24 cellular contexts compared by ENCODE assay signal in genomic region chr3:9696480-9697220, GRCh38. TPM values are rescaled to one million over a fixed set of nuclear protein-coding genes. Genes with fewer than 3 reads are reported as not detected.
DNase-seq lines count a peak whose midpoint lies in the region; ATAC-seq and TF ChIP-seq lines count a peak whose summit lies in the region.
"Had no signal": no experiment of that assay in that cellular context is flagged by ENCODE, and none has a peak within 500 bp of the region (broad histone marks: within the 10 kb centered on the region; RNA-seq: fewer than 3 reads in every experiment).

No MANE protein-coding gene starts in this region.

- H3K4me3 ChIP-seq in heart left ventricle (no peak overlapping the region), right atrium auricular region (no peak overlapping the region)
- H3K4me3 ChIP-seq: BLaER1, PC-9 had no signal

- CTCF ChIA-PET in activated CD8-positive, alpha-beta memory T cell treated with anti-CD3 and anti-CD28 coated beads, Interleukin-2, amount 10 ng/mL, durations not matched to agents 7 days and 5 days (lab: Charles Lee): no interaction called here

- H3K27ac Mint-ChIP-seq in neural crest cell (ENCODE audit: unreplicated experiment): peak overlapping the region; percentile 67
- H3K27ac Mint-ChIP-seq in activated CD8-positive, alpha-beta memory T cell treated with anti-CD3 and anti-CD28 coated beads, Interleukin-2, amount 10 ng/mL, durations not matched to agents 7 days and 5 days: no peak overlapping the region

- WGBS in heart left ventricle, 4 donors: 37 to 58% (median 47%) methylated on average over 5 of the region's 5 CpGs

- ATAC-seq in heart left ventricle: peak in 3 of 4 donors; percentile 15 to 43 (median 42)
- ATAC-seq in activated CD8-positive, alpha-beta memory T cell treated with anti-CD3 and anti-CD28 coated beads, Interleukin-2, amount 10 ng/mL, durations not matched to agents 7 days and 5 days: no peak
- ATAC-seq: HepG2 had no signal

- DNase-seq in heart left ventricle (no peak), right atrium auricular region (ENCODE audit: low spot score) (no peak), neural crest cell (ENCODE audit: low read depth, low spot score) (no peak), SHP77 (lab: John Stamatoyannopoulos, UW) (no peak)
- no peak for DNase-seq in effector CD4-positive, alpha-beta T cell
- DNase-seq in activated CD8-positive, alpha-beta memory T cell treated with anti-CD3 and anti-CD28 coated beads, Interleukin-2, amount 10 ng/mL, durations not matched to agents 7 days and 5 days: no peak
- DNase-seq: CD4-positive, CD25-positive, alpha-beta regulatory T cell; Kasumi-1; NCI-H1092 treated with DMSO at 0.1 percent for 48 hours; NCI-H1436 treated with DMSO at 0.1 percent for 48 hours; NCI-H187 treated with DMSO at 0.1 percent for 48 hours; NCI-H2171 treated with DMSO at 0.1 percent for 48 hours; NCI-H446; NCI-H524 treated with DMSO at 0.1 percent for 48 hours; NCI-H774; PC-9; SHP77 treated with DMSO at 0.1 percent for 48 hours had no signal

- H3K36me3 Mint-ChIP-seq in neural crest cell (ENCODE audit: low read depth): no peaks in the 10 kb centered on the region
- H3K36me3 Mint-ChIP-seq in activated CD8-positive, alpha-beta memory T cell treated with anti-CD3 and anti-CD28 coated beads, Interleukin-2, amount 10 ng/mL, durations not matched to agents 7 days and 5 days: peaks cover 3% of the 10 kb centered on the region

- no peak overlapping the region for H3K4me3 Mint-ChIP-seq in neural crest cell
- H3K4me3 Mint-ChIP-seq in activated CD8-positive, alpha-beta memory T cell treated with anti-CD3 and anti-CD28 coated beads, Interleukin-2, amount 10 ng/mL, durations not matched to agents 7 days and 5 days: no peak overlapping the region
- H3K4me3 Mint-ChIP-seq: CD4-positive, CD25-positive, alpha-beta regulatory T cell had no signal

- peaks cover 0 to 11% (median 3%) of the 10 kb centered on the region in 12 donors for H3K4me1 ChIP-seq in heart left ventricle
- peaks cover 0 to 10% of the 10 kb centered on the region in 2 donors for H3K4me1 ChIP-seq in right atrium auricular region

- peaks cover 0 to 99% (median 95%) of the 10 kb centered on the region in 9 donors for H3K36me3 ChIP-seq in heart left ventricle
- peaks cover 79% of the 10 kb centered on the region for H3K36me3 ChIP-seq in right atrium auricular region

- H3K27ac ChIP-seq in heart left ventricle (no peak overlapping the region), right atrium auricular region (no peak overlapping the region), cingulate gyrus (ENCODE audit: low read depth, low read length) (peak overlapping the region; percentile 39)
- H3K27ac ChIP-seq: BLaER1, PC-9 had no signal

- H3K27me3 ChIP-seq in heart left ventricle (no peaks in the 10 kb centered on the region), right atrium auricular region (no peaks in the 10 kb centered on the region)
- H3K27me3 ChIP-seq: BLaER1 had no signal

- H3K9me3 ChIP-seq in heart left ventricle (no peaks in the 10 kb centered on the region), right atrium auricular region (no peaks in the 10 kb centered on the region)
- H3K9me3 ChIP-seq: BLaER1 had no signal

- no peaks in the 10 kb centered on the region for H3K4me1 Mint-ChIP-seq in neural crest cell
- H3K4me1 Mint-ChIP-seq in activated CD8-positive, alpha-beta memory T cell treated with anti-CD3 and anti-CD28 coated beads, Interleukin-2, amount 10 ng/mL, durations not matched to agents 7 days and 5 days: no peaks in the 10 kb centered on the region
- H3K4me1 Mint-ChIP-seq: CD4-positive, CD25-positive, alpha-beta regulatory T cell had no signal

- no peak for TF ChIP-seq POLR2A in heart left ventricle (IDR thresholded peaks at IDR 0.05)

- H3K27me3 Mint-ChIP-seq in neural crest cell (ENCODE audit: low read depth): peaks cover 2% of the 10 kb centered on the region
- no peaks in the 10 kb centered on the region for H3K27me3 Mint-ChIP-seq in activated CD8-positive, alpha-beta memory T cell treated with anti-CD3 and anti-CD28 coated beads, Interleukin-2, amount 10 ng/mL, durations not matched to agents 7 days and 5 days
- H3K27me3 Mint-ChIP-seq: CD4-positive, CD25-positive, alpha-beta regulatory T cell had no signal

- TF ChIP-seq CTCF in heart left ventricle (IDR thresholded peaks at IDR 0.05) (no peak), right atrium auricular region (IDR thresholded peaks at IDR 0.05) (no peak), neural crest cell (conservative IDR thresholded peaks at IDR 0.05) (no peak)

- intact Hi-C loops in heart left ventricle (cut with DNase I): no loop called here

- H3K9me3 Mint-ChIP-seq in neural crest cell: no peaks in the 10 kb centered on the region
- H3K9me3 Mint-ChIP-seq in activated CD8-positive, alpha-beta memory T cell treated with anti-CD3 and anti-CD28 coated beads, Interleukin-2, amount 10 ng/mL, durations not matched to agents 7 days and 5 days (ENCODE audit: low read depth): no peaks in the 10 kb centered on the region
- H3K9me3 Mint-ChIP-seq: CD4-positive, CD25-positive, alpha-beta regulatory T cell had no signal

RNA-seq across cellular contexts. Expression of gene CPNE9, which starts 7.0 kb away (rescaled TPM):
- total RNA-seq in heart left ventricle (not detected), right atrium auricular region (not detected), neural crest cell (0.48 and 1.3 TPM in 2 replicates)
- under 1 TPM in 1 of 2 donors, not detected in 1; 0.04 TPM for polyA plus RNA-seq in heart left ventricle
- not detected for total RNA-seq in activated CD8-positive, alpha-beta memory T cell treated with anti-CD3 and anti-CD28 coated beads, Interleukin-2, amount 10 ng/mL, durations not matched to agents 7 days and 5 days
- total RNA-seq: CD4-positive, CD25-positive, alpha-beta regulatory T cell; HepG2; HT1080; M059J; PC-9; RPMI7951 had no signal
- polyA plus RNA-seq: AG04450; CD4-positive, CD25-positive, alpha-beta regulatory T cell had no signal

RNA-seq across cellular contexts. Expression of gene BRPF1, which starts 34.9 kb away (rescaled TPM):
- total RNA-seq in heart left ventricle: 10 to 100 TPM in 6 of 9 donors, 1 to 10 TPM in 3; 9.0 to 17.8 (median 10.6) TPM
- 10 to 100 TPM in 1 of 2 donors, 1 to 10 TPM in 1; 5.5 to 12.0 TPM for polyA plus RNA-seq in heart left ventricle
- 10 to 100 TPM in 1 of 2 donors, 1 to 10 TPM in 1; 8.8 to 15.3 TPM for total RNA-seq in right atrium auricular region
- total RNA-seq in neural crest cell: 36.9 and 39.2 TPM in 2 replicates
- 10 to 100 TPM; 48.1 to 50.1 TPM for total RNA-seq in activated CD8-positive, alpha-beta memory T cell treated with anti-CD3 and anti-CD28 coated beads, Interleukin-2, amount 10 ng/mL, durations not matched to agents 7 days and 5 days

RNA-seq across cellular contexts. Expression of gene MTMR14, which starts 47.3 kb away (rescaled TPM):
- total RNA-seq in heart left ventricle: 10 to 100 TPM; 31.6 to 93.7 (median 46.3) TPM
- 10 to 100 TPM; 34.1 to 37.7 TPM for polyA plus RNA-seq in heart left ventricle
- 10 to 100 TPM; 47.6 to 52.0 TPM for total RNA-seq in right atrium auricular region
- 25.0 and 29.8 TPM in 2 replicates for total RNA-seq in neural crest cell
- total RNA-seq in activated CD8-positive, alpha-beta memory T cell treated with anti-CD3 and anti-CD28 coated beads, Interleukin-2, amount 10 ng/mL, durations not matched to agents 7 days and 5 days: 10 to 100 TPM; 50.5 to 52.7 TPM

RNA-seq across cellular contexts. Expression of gene OGG1, which starts 53.1 kb away (rescaled TPM):
- 10 to 100 TPM in 2 of 9 donors, 1 to 10 TPM in 7; 6.2 to 14.8 (median 8.3) TPM for total RNA-seq in heart left ventricle
- 10 to 100 TPM in 1 of 2 donors, 1 to 10 TPM in 1; 9.8 to 12.2 TPM for polyA plus RNA-seq in heart left ventricle
- total RNA-seq in right atrium auricular region: 10 to 100 TPM; 10.8 to 12.2 TPM
- total RNA-seq in neural crest cell: 38.6 and 39.8 TPM in 2 replicates
- 10 to 100 TPM; 32.1 to 34.5 TPM for total RNA-seq in activated CD8-positive, alpha-beta memory T cell treated with anti-CD3 and anti-CD28 coated beads, Interleukin-2, amount 10 ng/mL, durations not matched to agents 7 days and 5 days
